Comparison of ENCODE assay signal across 27 cellular contexts in the genomic region with DNA sequence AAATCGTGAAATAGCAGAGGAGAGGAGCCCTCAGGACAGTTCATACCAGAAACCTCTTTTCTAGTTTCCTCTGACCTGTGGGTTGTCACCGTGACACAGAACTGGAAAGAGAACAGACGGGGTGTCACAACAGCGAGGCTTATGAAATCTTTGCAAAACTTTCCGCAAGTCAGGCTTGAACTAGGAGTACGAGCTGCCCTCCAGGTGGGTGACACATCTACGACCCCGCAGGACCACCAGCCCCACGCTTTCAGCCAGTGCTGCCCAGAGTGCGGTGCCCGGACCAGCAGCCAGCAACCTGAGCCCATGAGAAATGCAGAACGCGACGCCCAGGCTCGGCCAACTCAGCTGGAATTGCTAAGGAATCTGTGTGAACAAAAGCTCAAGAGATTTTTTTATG. TPM values are rescaled to one million over a fixed set of nuclear protein-coding genes. Genes with fewer than 3 reads are reported as not detected.
DNase-seq lines count a peak whose midpoint lies in the region; ATAC-seq and TF ChIP-seq lines count a peak whose summit lies in the region.
"Had no signal": no experiment of that assay in that cellular context is flagged by ENCODE, and none has a peak within 500 bp of the region (broad histone marks: within the 10 kb centered on the region; RNA-seq: fewer than 3 reads in every experiment).

No MANE protein-coding gene starts in this region.

- intact Hi-C loops in naive thymus-derived CD4-positive, alpha-beta T cell (cut with micrococcal nuclease) = no loop called here
- intact Hi-C loops in MCF 10A (cut with micrococcal nuclease) = no loop called here
- intact Hi-C loops in right lobe of liver (cut with DNase I) = no loop called here

- H3K9me3 ChIP-seq in BLaER1 treated with 17β-estradiol and CSF1 and Interleukin-3, amounts not matched to agents 10 nM and 100 nM (replicated peaks in 1 of 11) = no peaks in the 10 kb centered on the region
- no peaks in the 10 kb centered on the region for H3K9me3 ChIP-seq in naive thymus-derived CD4-positive, alpha-beta T cell (ENCODE audit: control insufficient read depth in 2 of 3, low read length in 3 of 3)
- no peaks in the 10 kb centered on the region for H3K9me3 ChIP-seq in right lobe of liver
- H3K9me3 ChIP-seq: HAP-1, ovary had no signal

- DNase-seq in HL-60 (ENCODE audit: low read depth in 1 of 2, low spot score in 1 of 2) (peak; percentile 85 to 95), SKM-1 treated with dmso at 0.1 percent for 144 hours (lab: John Stamatoyannopoulos, UW; ENCODE audit: unreplicated experiment) (peak; percentile 91), NCI-H2196 treated with DMSO at 0.1 percent for 48 hours (lab: John Stamatoyannopoulos, UW; ENCODE audit: unreplicated experiment) (no peak), MCF 10A (ENCODE audit: unreplicated experiment) (no peak), right lobe of liver (no peak)
- no peak for DNase-seq in naive thymus-derived CD4-positive, alpha-beta T cell
- DNase-seq: activated CD4-positive, CD25-positive, alpha-beta regulatory T cell treated with anti-CD3 and anti-CD28 coated beads, Interleukin-2, amount 50 U/mL, for 72 hours; activated CD8-positive, alpha-beta memory T cell treated with anti-CD3 and anti-CD28 coated beads for 24 hours; activated naive CD4-positive, alpha-beta T cell treated with anti-CD3 and anti-CD28 coated beads for 36 hours; activated T-cell treated with anti-CD3 and anti-CD28 coated beads, Interleukin-2, amount 50 U/mL, for 24 hours; aorta; CD4-positive, alpha-beta T cell; central memory CD4-positive, alpha-beta T cell; EL; left cardiac atrium; mesendoderm; NCI-H1417; NCI-H2081 treated with DMSO at 0.1 percent for 48 hours; NCI-H774; ovary; stimulated activated CD4-positive, alpha-beta T cell treated with anti-CD3 and anti-CD28 coated beads, Interleukin-4, amount 100 ng/mL, for 24 hours; stimulated activated naive CD4-positive, alpha-beta T cell treated with Interleukin-2 at 50 U/mL for 16 hours; T-cell had no signal

- H3K9me3 Mint-ChIP-seq in naive thymus-derived CD4-positive, alpha-beta T cell = peaks cover 0 to 2% (median 0%) of the 10 kb centered on the region in 11 donors
- H3K9me3 Mint-ChIP-seq in MCF 10A (ENCODE audit: unreplicated experiment) = no peaks in the 10 kb centered on the region
- H3K9me3 Mint-ChIP-seq: activated naive CD4-positive, alpha-beta T cell treated with anti-CD3 and anti-CD28 coated beads for 36 hours; activated T-cell treated with anti-CD3 and anti-CD28 coated beads, Interleukin-2, amount 50 U/mL, for 24 hours; CD4-positive, alpha-beta T cell; T-cell had no signal

- no peaks in the 10 kb centered on the region for H3K27me3 Mint-ChIP-seq in naive thymus-derived CD4-positive, alpha-beta T cell
- no peaks in the 10 kb centered on the region for H3K27me3 Mint-ChIP-seq in MCF 10A (ENCODE audit: insufficient read depth, unreplicated experiment)
- H3K27me3 Mint-ChIP-seq: activated T-cell treated with anti-CD3 and anti-CD28 coated beads, Interleukin-2, amount 50 U/mL, for 24 hours; CD4-positive, alpha-beta T cell; T-cell had no signal

- no peak for TF ChIP-seq POLR2A in right lobe of liver (IDR thresholded peaks at IDR 0.05)

- no peak overlapping the region for H3K4me3 Mint-ChIP-seq in naive thymus-derived CD4-positive, alpha-beta T cell
- no peak overlapping the region for H3K4me3 Mint-ChIP-seq in MCF 10A (ENCODE audit: unreplicated experiment)
- H3K4me3 Mint-ChIP-seq: activated naive CD4-positive, alpha-beta T cell treated with anti-CD3 and anti-CD28 coated beads for 36 hours; activated T-cell treated with anti-CD3 and anti-CD28 coated beads, Interleukin-2, amount 50 U/mL, for 24 hours; CD4-positive, alpha-beta T cell; T-cell had no signal

- TF ChIP-seq CTCF in HL-60 (IDR thresholded peaks at IDR 0.05; ENCODE audit: insufficient read depth, low read length) = no peak
- no peak for TF ChIP-seq CTCF in MCF 10A (IDR thresholded peaks at IDR 0.05; ENCODE audit: unreplicated experiment)
- TF ChIP-seq CTCF in right lobe of liver (IDR thresholded peaks at IDR 0.05) = no peak

- WGBS in right lobe of liver (ENCODE audit: insufficient coverage, low coverage, low lambda C conversion rate, missing lambda C conversion rate) = 67% methylated on average over 8 of the region's 15 CpGs

- H3K36me3 ChIP-seq in BLaER1 treated with 17β-estradiol and CSF1 and Interleukin-3, amounts not matched to agents 10 nM and 100 nM = peaks cover 0 to 11% (median 0%) of the 10 kb centered on the region in 11 experiments; a peak in 5 of 22 replicates
- H3K36me3 ChIP-seq in naive thymus-derived CD4-positive, alpha-beta T cell (ENCODE audit: control insufficient read depth in 2 of 3, insufficient read depth in 3 of 3, low read length in 3 of 3) = no peaks in the 10 kb centered on the region
- no peaks in the 10 kb centered on the region for H3K36me3 ChIP-seq in right lobe of liver
- H3K36me3 ChIP-seq: HAP-1, ovary had no signal

- peaks cover 34 to 61% (median 37%) of the 10 kb centered on the region in 7 donors for H3K4me1 Mint-ChIP-seq in naive thymus-derived CD4-positive, alpha-beta T cell
- H3K4me1 Mint-ChIP-seq in MCF 10A (ENCODE audit: insufficient read depth, unreplicated experiment) = peaks cover 27% of the 10 kb centered on the region

- CTCF ChIA-PET in naive thymus-derived CD4-positive, alpha-beta T cell (lab: Charles Lee) = interaction anchor here (0.7 kb wide), 1 partner anchor 28 kb away, joined by 3 read pairs; no protein-coding TSS in a partner anchor
- CTCF ChIA-PET in MCF 10A (lab: Yijun Ruan, JAX) = interaction anchor here (1.1 to 1.7 kb wide), 2 partner anchors 45 to 51 kb away, joined by 3 to 5 read pairs; no protein-coding TSS in a partner anchor

- H3K27ac Mint-ChIP-seq in naive thymus-derived CD4-positive, alpha-beta T cell = no peak overlapping the region
- no peak overlapping the region for H3K27ac Mint-ChIP-seq in MCF 10A (ENCODE audit: low read depth, unreplicated experiment)
- H3K27ac Mint-ChIP-seq: activated naive CD4-positive, alpha-beta T cell treated with anti-CD3 and anti-CD28 coated beads for 36 hours; activated T-cell treated with anti-CD3 and anti-CD28 coated beads, Interleukin-2, amount 50 U/mL, for 24 hours; CD4-positive, alpha-beta T cell; T-cell had no signal

- H3K9ac ChIP-seq in BLaER1 treated with 17β-estradiol and CSF1 and Interleukin-3, amounts not matched to agents 10 nM and 100 nM = peak overlapping the region in 1 of 11 experiments; percentile 5; a peak in 2 of 22 replicates

- H3K27ac ChIP-seq in BLaER1 treated with 17β-estradiol and CSF1 and Interleukin-3, amounts not matched to agents 10 nM and 100 nM = peak overlapping the region in 9 of 11 experiments; percentile 17 to 84 (median 41); a peak in 16 of 22 replicates
- peak overlapping the region; percentile 98 for H3K27ac ChIP-seq in HL-60 (replicated peaks)
- no peak overlapping the region for H3K27ac ChIP-seq in naive thymus-derived CD4-positive, alpha-beta T cell (ENCODE audit: low read depth, low read length)
- no peak overlapping the region for H3K27ac ChIP-seq in right lobe of liver
- H3K27ac ChIP-seq: ovary had no signal

- BruUV-seq in MCF 10A (replicated peaks; lab: Mats Ljungman, UMichigan) = no TSS peak

- H3K27me3 ChIP-seq in BLaER1 treated with 17β-estradiol and CSF1 and Interleukin-3, amounts not matched to agents 10 nM and 100 nM = no peaks in the 10 kb centered on the region
- H3K27me3 ChIP-seq in HL-60 (ENCODE audit: insufficient read depth, poor library complexity, severe bottlenecking) (no peaks in the 10 kb centered on the region), right lobe of liver (no peaks in the 10 kb centered on the region)
- H3K27me3 ChIP-seq in naive thymus-derived CD4-positive, alpha-beta T cell (ENCODE audit: control insufficient read depth in 2 of 2, insufficient read depth in 2 of 2, low read length in 2 of 2) = no peaks in the 10 kb centered on the region
- H3K27me3 ChIP-seq: ovary had no signal

- H3K36me3 Mint-ChIP-seq in naive thymus-derived CD4-positive, alpha-beta T cell = peaks cover 0 to 9% (median 0%) of the 10 kb centered on the region in 5 donors
- no peaks in the 10 kb centered on the region for H3K36me3 Mint-ChIP-seq in MCF 10A (ENCODE audit: insufficient read depth, unreplicated experiment)

- H3K4me1 ChIP-seq in BLaER1 treated with 17β-estradiol and CSF1 and Interleukin-3, amounts not matched to agents 10 nM and 100 nM = peaks cover 67 to 91% (median 82%) of the 10 kb centered on the region in 10 experiments
- H3K4me1 ChIP-seq in naive thymus-derived CD4-positive, alpha-beta T cell (ENCODE audit: control insufficient read depth in 2 of 2, insufficient read depth in 2 of 2, low read length in 2 of 2) = peaks cover 15 to 19% of the 10 kb centered on the region in 2 donors
- H3K4me1 ChIP-seq in right lobe of liver = no peaks in the 10 kb centered on the region

- H3K4me3 ChIP-seq in BLaER1 treated with 17β-estradiol and CSF1 and Interleukin-3, amounts not matched to agents 10 nM and 100 nM = no peak overlapping the region
- H3K4me3 ChIP-seq in HL-60 (replicated peaks; ENCODE audit: insufficient read depth, low read length) = peak overlapping the region; percentile 17; the same call in 1 of the 2 replicates
- no peak overlapping the region for H3K4me3 ChIP-seq in naive thymus-derived CD4-positive, alpha-beta T cell (ENCODE audit: low read length)
- H3K4me3 ChIP-seq in right lobe of liver = no peak overlapping the region
- H3K4me3 ChIP-seq: HAP-1, ovary had no signal

- H4K20me1 ChIP-seq in BLaER1 treated with 17β-estradiol and CSF1 and Interleukin-3, amounts not matched to agents 10 nM and 100 nM = peaks cover 0 to 6% (median 0%) of the 10 kb centered on the region in 11 experiments; a peak in 2 of 22 replicates

- POLR2A ChIA-PET in naive thymus-derived CD4-positive, alpha-beta T cell (lab: Charles Lee) = interaction anchor here (1.1 kb wide), 1 partner anchor 271 kb away, joined by 4 read pairs; no protein-coding TSS in a partner anchor
- POLR2A ChIA-PET in MCF 10A (lab: Yijun Ruan, JAX) = interaction anchor here (1.0 to 1.3 kb wide), 2 partner anchors 13 to 44 kb away, joined by 3 read pairs; no protein-coding TSS in a partner anchor

- ATAC-seq in naive thymus-derived CD4-positive, alpha-beta T cell = peak; percentile 37
- ATAC-seq in GM21526 (IDR thresholded peaks at IDR 0.05; ENCODE audit: low FRiP score, unreplicated experiment) (no peak), right lobe of liver (no peak)
- ATAC-seq: left cardiac atrium, Right ventricle myocardium inferior, T-cell had no signal

- H3K4me2 ChIP-seq in BLaER1 treated with 17β-estradiol and CSF1 and Interleukin-3, amounts not matched to agents 10 nM and 100 nM = peak overlapping the region in 9 of 11 experiments; percentile 0 to 47 (median 34); a peak in 13 of 22 replicates

RNA-seq across cellular contexts. Expression of a gene that starts 30.8 kb away (rescaled TPM):
- total RNA-seq in naive thymus-derived CD4-positive, alpha-beta T cell = 10 to 100 TPM; 31.2 to 47.6 (median 37.8) TPM
- 10 to 100 TPM; 21.8 to 61.8 TPM for polyA plus RNA-seq in naive thymus-derived CD4-positive, alpha-beta T cell
- 33.4 and 44.8 TPM in 2 replicates for total RNA-seq in MCF 10A (2022)
- total RNA-seq in right lobe of liver = 10 to 100 TPM; 15.8 to 36.8 (median 20.7) TPM

RNA-seq across cellular contexts. Expression of a gene that starts 45.2 kb away (rescaled TPM):
- total RNA-seq in naive thymus-derived CD4-positive, alpha-beta T cell = 1 to 10 TPM in 1 of 5 experiments, under 1 TPM in 4; 0.24 to 1.6 (median 0.44) TPM
- under 1 TPM in 1 of 2 donors, not detected in 1; 0.23 TPM for polyA plus RNA-seq in naive thymus-derived CD4-positive, alpha-beta T cell
- total RNA-seq in MCF 10A (2022) (0.93 and 1.1 TPM in 2 replicates), right lobe of liver (under 1 TPM in 5 of 6 experiments, not detected in 1; 0.22 to 0.46 (median 0.27) TPM)

RNA-seq across cellular contexts. Expression of a gene that starts 45.7 kb away (rescaled TPM):
- 100 to 1,000 TPM in 1 of 5 experiments, 10 to 100 TPM in 4; 43.8 to 108 (median 62.5) TPM for total RNA-seq in naive thymus-derived CD4-positive, alpha-beta T cell
- 100 to 1,000 TPM; 129 to 135 TPM for polyA plus RNA-seq in naive thymus-derived CD4-positive, alpha-beta T cell
- total RNA-seq in MCF 10A (2022) (20.8 and 28.0 TPM in 2 replicates), right lobe of liver (10 to 100 TPM in 5 of 6 experiments, 1 to 10 TPM in 1; 7.2 to 44.6 (median 25.2) TPM)

Comparison
In these comparisons a context has a peak if more than half of its experiments do, and no peak if none do; other contexts are left out.
1. H3K27ac ChIP-seq: peak in BLaER1 treated with 17β-estradiol and CSF1 and Interleukin-3, amounts not matched to agents 10 nM and 100 nM (9 of 11) and HL-60 (single experiment); none in naive thymus-derived CD4-positive, alpha-beta T cell (single experiment) and right lobe of liver (0 of 3).
2. DNase-seq: peak in HL-60 (2 of 2) and SKM-1 treated with dmso at 0.1 percent for 144 hours (single experiment); none in naive thymus-derived CD4-positive, alpha-beta T cell (0 of 9), NCI-H2196 treated with DMSO at 0.1 percent for 48 hours (single experiment), MCF 10A (single experiment) and right lobe of liver (0 of 3).